In genomic region chr9:8389531-8389930, GRCh38 we compare ENCODE assay signal across 20 cellular contexts.
DNase-seq lines count a peak whose midpoint lies in the region; ATAC-seq and TF ChIP-seq lines count a peak whose summit lies in the region.
"Had no signal": no experiment of that assay in that cellular context is flagged by ENCODE, and none has a peak within 500 bp of the region (broad histone marks: within the 10 kb centered on the region; RNA-seq: fewer than 3 reads in every experiment).

No MANE protein-coding gene starts in this region.

- no peaks in the 10 kb centered on the region for H3K79me1 ChIP-seq in IMR-90 (ENCODE audit: low read depth in 1 of 2, low read length in 2 of 2)

- H3K27ac ChIP-seq in IMR-90 (ENCODE audit: insufficient read depth, low read length), result no peak overlapping the region
- H3K27ac ChIP-seq: 22Rv1; A549; BLaER1 treated with 17β-estradiol and CSF1 and Interleukin-3, amounts not matched to agents 10 nM and 100 nM; C4-2B had no signal

- no peak overlapping the region for H3K18ac ChIP-seq in IMR-90 (ENCODE audit: low read depth, low read length)

- no peaks in the 10 kb centered on the region for H3K9me1 ChIP-seq in IMR-90 (ENCODE audit: insufficient read depth, low read length)

- in situ Hi-C loops in IMR-90 (cut with MboI; ENCODE audit: low sequenced_read_pairs) (no loop called here), astrocyte of the spinal cord (cut with HindIII; ENCODE audit: low sequenced_read_pairs) (no loop called here)

- dilution Hi-C loops in IMR-90 (cut with HindIII; ENCODE audit: low sequenced_read_pairs, unreplicated experiment), result no loop called here

- H2BK120ac ChIP-seq in IMR-90 (ENCODE audit: low read depth, low read length), result no peak overlapping the region

- no peak overlapping the region for H3K56ac ChIP-seq in IMR-90 (ENCODE audit: extremely low read depth, insufficient read depth, low read length)

- no peak overlapping the region for H3K4ac ChIP-seq in IMR-90 (ENCODE audit: low read depth, low read length)

- peaks cover 4% of the 10 kb centered on the region for H3K27me3 Mint-ChIP-seq in activated CD4-positive, alpha-beta memory T cell treated with anti-CD3 and anti-CD28 coated beads for 36 hours
- H3K27me3 Mint-ChIP-seq: B cell; CD4-positive, alpha-beta T cell had no signal

- H3K23ac ChIP-seq in IMR-90 (ENCODE audit: low read depth, low read length), result no peak overlapping the region

- no peak overlapping the region for H2AK9ac ChIP-seq in IMR-90 (replicated peaks; ENCODE audit: low read depth, low read length, poor library complexity)

- no peaks in the 10 kb centered on the region for H3K36me3 ChIP-seq in IMR-90 (ENCODE audit: control insufficient read depth, insufficient read depth, low read length)
- H3K36me3 ChIP-seq: BLaER1 treated with 17β-estradiol and CSF1 and Interleukin-3, amounts not matched to agents 10 nM and 100 nM had no signal

- no peak for TF ChIP-seq RAD21 in IMR-90 (IDR thresholded peaks at IDR 0.05; ENCODE audit: low read length)

- POLR2A ChIA-PET in IMR-90 (lab: Charles Lee; ENCODE audit: unreplicated experiment), result no interaction called here
- POLR2A ChIA-PET in activated CD4-positive, alpha-beta memory T cell treated with anti-CD3 and anti-CD28 coated beads for 36 hours (lab: Charles Lee), result no interaction called here

- H3K27me3 ChIP-seq in IMR-90 (ENCODE audit: control insufficient read depth, insufficient read depth, low read length), result no peaks in the 10 kb centered on the region
- H3K27me3 ChIP-seq: BLaER1 treated with 17β-estradiol and CSF1 and Interleukin-3, amounts not matched to agents 10 nM and 100 nM had no signal

- H2BK5ac ChIP-seq in IMR-90 (ENCODE audit: low read depth, low read length, poor library complexity, severe bottlenecking), result no peak overlapping the region

- no peak overlapping the region for H3K14ac ChIP-seq in IMR-90 (replicated peaks; ENCODE audit: low read depth, low read length)

- no TSS peak for BruUV-seq in IMR-90 (replicated peaks; lab: Mats Ljungman, UMichigan)

- H4K91ac ChIP-seq in IMR-90 (ENCODE audit: insufficient read depth, low read depth, low read length), result no peak overlapping the region

- H3K27ac Mint-ChIP-seq in activated CD4-positive, alpha-beta memory T cell treated with anti-CD3 and anti-CD28 coated beads for 36 hours, result no peak overlapping the region
- H3K27ac Mint-ChIP-seq: B cell; CD4-positive, alpha-beta T cell; CD8-positive, alpha-beta T cell had no signal

- peak; percentile 29; the same call in 1 of the 2 replicates for ATAC-seq in IMR-90 (ENCODE audit: low read depth)
- ATAC-seq: A549; CD8-positive, alpha-beta T cell had no signal

- H3K36me3 Mint-ChIP-seq in activated CD4-positive, alpha-beta memory T cell treated with anti-CD3 and anti-CD28 coated beads for 36 hours, result no peaks in the 10 kb centered on the region
- H3K36me3 Mint-ChIP-seq: CD8-positive, alpha-beta T cell had no signal

- H2BK20ac ChIP-seq in IMR-90 (ENCODE audit: low read depth, low read length), result no peak overlapping the region

- no peaks in the 10 kb centered on the region for H3K4me1 Mint-ChIP-seq in activated CD4-positive, alpha-beta memory T cell treated with anti-CD3 and anti-CD28 coated beads for 36 hours (ENCODE audit: low read depth)
- H3K4me1 Mint-ChIP-seq: B cell had no signal

- no peak overlapping the region for H3K4me2 ChIP-seq in IMR-90 (ENCODE audit: low read depth, low read length)
- H3K4me2 ChIP-seq: A549; BLaER1 treated with 17β-estradiol and CSF1 and Interleukin-3, amounts not matched to agents 10 nM and 100 nM had no signal

- H2AK5ac ChIP-seq in IMR-90 (ENCODE audit: low read depth, low read length), result no peak overlapping the region

- H3K4me1 ChIP-seq in IMR-90 (ENCODE audit: control insufficient read depth, insufficient read depth, low read length), result no peaks in the 10 kb centered on the region
- H3K4me1 ChIP-seq: A549; BLaER1 treated with 17β-estradiol and CSF1 and Interleukin-3, amounts not matched to agents 10 nM and 100 nM had no signal

- TF ChIP-seq CTCF in IMR-90 (conservative IDR thresholded peaks at IDR 0.05; ENCODE audit: low read depth, low read length) (no peak), astrocyte of the spinal cord (IDR thresholded peaks at IDR 0.05; ENCODE audit: low read depth, low read length) (no peak)

- H3K9ac ChIP-seq in IMR-90 (ENCODE audit: low read depth, low read length), result no peak overlapping the region
- H3K9ac ChIP-seq: BLaER1 treated with 17β-estradiol and CSF1 and Interleukin-3, amounts not matched to agents 10 nM and 100 nM had no signal

- H2BK15ac ChIP-seq in IMR-90 (ENCODE audit: low read depth, low read length), result no peak overlapping the region

- H3K9me3 Mint-ChIP-seq in activated CD4-positive, alpha-beta memory T cell treated with anti-CD3 and anti-CD28 coated beads for 36 hours, result no peaks in the 10 kb centered on the region
- H3K9me3 Mint-ChIP-seq: CD4-positive, alpha-beta T cell; CD8-positive, alpha-beta T cell had no signal

- no peak overlapping the region for H3K4me3 Mint-ChIP-seq in activated CD4-positive, alpha-beta memory T cell treated with anti-CD3 and anti-CD28 coated beads for 36 hours
- H3K4me3 Mint-ChIP-seq: B cell; CD4-positive, alpha-beta T cell; CD8-positive, alpha-beta T cell had no signal

- H4K5ac ChIP-seq in IMR-90 (ENCODE audit: low read depth, low read length), result no peak overlapping the region

- WGBS in IMR-90 (ENCODE audit: extremely low coverage in 2 of 2, insufficient read length in 1 of 2), 2 experiments, result no CpG with 5 or more reads among the region's 3 CpGs

- H4K20me1 ChIP-seq in IMR-90 (ENCODE audit: insufficient read depth, low read length), result no peaks in the 10 kb centered on the region
- H4K20me1 ChIP-seq: BLaER1 treated with 17β-estradiol and CSF1 and Interleukin-3, amounts not matched to agents 10 nM and 100 nM had no signal

- intact Hi-C loops in IMR-90 (cut with micrococcal nuclease), result no loop called here
- intact Hi-C loops in activated CD4-positive, alpha-beta memory T cell treated with anti-CD3 and anti-CD28 coated beads for 36 hours (cut with micrococcal nuclease), result no loop called here

- CTCF ChIA-PET in IMR-90 (lab: Yijun Ruan, JAX), result no interaction called here
- CTCF ChIA-PET in activated CD4-positive, alpha-beta memory T cell treated with anti-CD3 and anti-CD28 coated beads for 36 hours (lab: Charles Lee), result no interaction called here

- DNase-seq in IMR-90, result no peak
- peak; percentile 12 for DNase-seq in astrocyte of the spinal cord (ENCODE audit: low read depth, low spot score)
- DNase-seq in dermis blood vessel endothelial cell, result peak; percentile 24
- DNase-seq in fibroblast of peridontal ligament (ENCODE audit: extremely low read depth), result peak; percentile 41
- DNase-seq in NK-92 treated with Interleukin-12 subunit alpha and Interleukin-12 subunit beta, amount 100 ng/mL, for 24 hours (lab: John Stamatoyannopoulos, UW), result no peak
- DNase-seq in RPMI8226, result no peak
- DNase-seq in NCI-H2196 (lab: John Stamatoyannopoulos, UW; ENCODE audit: unreplicated experiment), result no peak
- no peak for DNase-seq in activated CD4-positive, alpha-beta memory T cell treated with anti-CD3 and anti-CD28 coated beads for 36 hours
- DNase-seq: AML-193; Caco-2; Calu3; CD4-positive, alpha-beta T cell; CD8-positive, alpha-beta T cell; DMS79 treated with DMSO at 0.1 percent for 48 hours; GF-D8 had no signal

- H3K9me3 ChIP-seq in IMR-90 (ENCODE audit: control insufficient read depth, insufficient read depth, low read length), result no peaks in the 10 kb centered on the region; the same call in 1 of the 2 replicates
- H3K9me3 ChIP-seq: A549; BLaER1 treated with 17β-estradiol and CSF1 and Interleukin-3, amounts not matched to agents 10 nM and 100 nM; Caco-2 had no signal

- H4K8ac ChIP-seq in IMR-90 (ENCODE audit: low read depth in 2 of 2, low read length in 2 of 2), result no peak overlapping the region

- H3K4me3 ChIP-seq in IMR-90 (ENCODE audit: insufficient read depth, low read depth, low read length), result no peak overlapping the region
- no peak overlapping the region for H3K4me3 ChIP-seq in astrocyte of the spinal cord (ENCODE audit: low read depth, low read length)
- H3K4me3 ChIP-seq: A549; BLaER1 treated with 17β-estradiol and CSF1 and Interleukin-3, amounts not matched to agents 10 nM and 100 nM had no signal

- no peak for TF ChIP-seq POLR2A in IMR-90 (IDR thresholded peaks at IDR 0.05; ENCODE audit: low read depth, low read length)

- H2AFZ ChIP-seq in IMR-90 (replicated peaks; ENCODE audit: low read length, poor library complexity), result no peak overlapping the region

TF ChIP-seq in IMR-90, 13 proteins besides CTCF, POLR2A, EP300 and RAD21 (continues in another document):
- TF ChIP-seq MAFK (IDR thresholded peaks at IDR 0.05; ENCODE audit: low read depth, low read length), result no peak
- no peak for TF ChIP-seq NFE2L2 (IDR thresholded peaks at IDR 0.05; ENCODE audit: low read depth, low read length)
- no peak for TF ChIP-seq MXI1 (IDR thresholded peaks at IDR 0.05; ENCODE audit: borderline replicate concordance, low read depth, low read length)
- no peak for TF ChIP-seq CHD1 (IDR thresholded peaks at IDR 0.05; ENCODE audit: low read depth, low read length)
- TF ChIP-seq FOS (IDR thresholded peaks at IDR 0.05; ENCODE audit: low read depth, low read length), result no peak
- no peak for TF ChIP-seq RCOR1 (IDR thresholded peaks at IDR 0.05; ENCODE audit: insufficient replicate concordance, low read length)
- TF ChIP-seq CEBPB (IDR thresholded peaks at IDR 0.05; ENCODE audit: low read depth, low read length), result no peak
- TF ChIP-seq SMC3 (IDR thresholded peaks at IDR 0.05; ENCODE audit: low read depth, low read length), result no peak
- no peak for TF ChIP-seq MAZ (IDR thresholded peaks at IDR 0.05; ENCODE audit: borderline replicate concordance, low read depth, low read length)
- no peak for TF ChIP-seq RFX5 (IDR thresholded peaks at IDR 0.05; ENCODE audit: low read depth, low read length)
- TF ChIP-seq USF2 (IDR thresholded peaks at IDR 0.05; ENCODE audit: low read depth, low read length), result no peak
- TF ChIP-seq BHLHE40 (IDR thresholded peaks at IDR 0.05; ENCODE audit: low read depth, low read length), result no peak

Comparison
In these comparisons a context has a peak if more than half of its experiments do, and no peak if none do; other contexts are left out.
1. DNase-seq: peak in astrocyte of the spinal cord (single experiment), dermis blood vessel endothelial cell (single experiment) and fibroblast of peridontal ligament (single experiment); none in IMR-90 (single experiment), NK-92 treated with Interleukin-12 subunit alpha and Interleukin-12 subunit beta, amount 100 ng/mL, for 24 hours (single experiment), RPMI8226 (single experiment), NCI-H2196 (single experiment) and activated CD4-positive, alpha-beta memory T cell treated with anti-CD3 and anti-CD28 coated beads for 36 hours (single experiment).